Comparison of ENCODE assay signal across 20 cellular contexts in the genomic region with DNA sequence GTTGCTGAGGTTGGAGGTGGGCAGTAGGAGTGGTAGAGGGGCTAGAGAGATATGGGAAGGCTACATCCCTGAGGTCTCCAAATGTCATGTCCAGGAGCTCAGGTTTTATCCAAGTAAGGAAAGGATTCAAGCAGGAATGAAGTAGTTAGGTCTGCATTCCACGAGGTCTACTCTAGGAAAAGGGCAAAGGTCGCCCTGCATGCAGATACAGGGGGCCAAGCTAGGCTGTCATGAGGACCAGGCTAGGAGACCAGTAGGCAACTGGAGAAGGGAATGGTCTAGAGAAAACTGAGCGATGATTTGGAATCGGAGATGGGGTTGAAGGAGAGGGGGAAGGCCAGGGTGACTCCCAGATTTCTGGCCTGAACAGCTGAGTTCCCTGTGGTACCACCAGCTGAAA.
"Had no signal": no experiment of that assay in that cellular context is flagged by ENCODE, and none has a peak within 500 bp of the region (broad histone marks: within the 10 kb centered on the region; RNA-seq: fewer than 3 reads in every experiment).

No MANE protein-coding gene starts in this region.

- H3K4me3 ChIP-seq: dorsolateral prefrontal cortex, esophagus squamous epithelium, gastroesophageal sphincter, pancreas, psoas muscle, right atrium auricular region, suprapubic skin, tibial nerve had no signal

- H3K36me3 Mint-ChIP-seq: activated naive CD4-positive, alpha-beta T cell treated with anti-CD3 and anti-CD28 coated beads, Interleukin-2, amount 50 U/mL, for 24 hours; natural killer cell; T-cell had no signal

- H3K27me3 Mint-ChIP-seq: activated naive CD4-positive, alpha-beta T cell treated with anti-CD3 and anti-CD28 coated beads, Interleukin-2, amount 50 U/mL, for 24 hours; central memory CD8-positive, alpha-beta T cell; stimulated activated naive CD8-positive, alpha-beta T cell treated with anti-CD3 and anti-CD28 coated beads, Interleukin-15, amount 100 ng/mL, for 72 hours; T-cell had no signal

- H3K4me3 Mint-ChIP-seq: activated naive CD4-positive, alpha-beta T cell treated with anti-CD3 and anti-CD28 coated beads, Interleukin-2, amount 50 U/mL, for 24 hours; central memory CD8-positive, alpha-beta T cell; natural killer cell; stimulated activated naive CD8-positive, alpha-beta T cell treated with anti-CD3 and anti-CD28 coated beads, Interleukin-15, amount 100 ng/mL, for 72 hours; T-cell had no signal

- H3K27ac ChIP-seq: brain microvascular endothelial cell, esophagus squamous epithelium, right atrium auricular region, suprapubic skin had no signal

- H3K9me3 ChIP-seq: esophagus squamous epithelium, gastroesophageal sphincter, pancreas, psoas muscle, right atrium auricular region, suprapubic skin, tibial nerve had no signal

- H3K9me3 Mint-ChIP-seq: activated naive CD4-positive, alpha-beta T cell treated with anti-CD3 and anti-CD28 coated beads, Interleukin-2, amount 50 U/mL, for 24 hours; central memory CD8-positive, alpha-beta T cell; natural killer cell; stimulated activated naive CD8-positive, alpha-beta T cell treated with anti-CD3 and anti-CD28 coated beads, Interleukin-15, amount 100 ng/mL, for 72 hours; T-cell had no signal

- H3K4me1 Mint-ChIP-seq: activated naive CD4-positive, alpha-beta T cell treated with anti-CD3 and anti-CD28 coated beads, Interleukin-2, amount 50 U/mL, for 24 hours; central memory CD8-positive, alpha-beta T cell; natural killer cell; stimulated activated naive CD8-positive, alpha-beta T cell treated with anti-CD3 and anti-CD28 coated beads, Interleukin-15, amount 100 ng/mL, for 72 hours; T-cell had no signal

- H3K36me3 ChIP-seq: brain microvascular endothelial cell, esophagus squamous epithelium, gastroesophageal sphincter, pancreas, right atrium auricular region, suprapubic skin, tibial nerve had no signal

- H3K27me3 ChIP-seq: brain microvascular endothelial cell, dorsolateral prefrontal cortex, esophagus squamous epithelium, gastroesophageal sphincter, pancreas, right atrium auricular region, suprapubic skin, tibial nerve had no signal

- DNase-seq: activated CD4-positive, alpha-beta T cell treated with anti-CD3 and anti-CD28 coated beads for 1 hour; activated gamma-delta T cell treated with Interleukin-2 at 50 U/mL for 16 hours; anterior cingulate cortex; brain microvascular endothelial cell; dorsolateral prefrontal cortex; esophagus squamous epithelium; hypothalamus; midbrain; natural killer cell; pancreas; psoas muscle; stimulated activated CD4-positive, alpha-beta T cell treated with anti-CD3 and anti-CD28 coated beads, Interleukin-4, amount 100 ng/mL, for 24 hours; stimulated activated naive CD8-positive, alpha-beta T cell treated with anti-CD3 and anti-CD28 coated beads, Interleukin-15, amount 100 ng/mL, for 72 hours; T-cell had no signal

- H3K27ac Mint-ChIP-seq: activated naive CD4-positive, alpha-beta T cell treated with anti-CD3 and anti-CD28 coated beads, Interleukin-2, amount 50 U/mL, for 24 hours; natural killer cell; T-cell had no signal

- ATAC-seq: gastroesophageal sphincter; natural killer cell; pancreas; psoas muscle; stimulated activated naive CD8-positive, alpha-beta T cell treated with anti-CD3 and anti-CD28 coated beads, Interleukin-15, amount 100 ng/mL, for 72 hours; T-cell had no signal
